In genomic region chr3:42043116-42043796, GRCh38 we compare ENCODE assay signal across 8 cellular contexts. TPM values are rescaled to one million over a fixed set of nuclear protein-coding genes. Genes with fewer than 3 reads are reported as not detected.
DNase-seq lines count a peak whose midpoint lies in the region; ATAC-seq and TF ChIP-seq lines count a peak whose summit lies in the region.

No MANE protein-coding gene starts in this region.

- CTCF ChIA-PET in SK-N-SH (lab: Yijun Ruan, JAX): interaction anchor here (0.9 to 3.2 kb wide), 4 partner anchors 16 to 148 kb away, joined by 3 to 18 read pairs (median 4); no protein-coding TSS in a partner anchor

- no peak for TF ChIP-seq CTCF in SK-N-SH (IDR thresholded peaks at IDR 0.05)
- no peak for TF ChIP-seq CTCF in GM20000 (IDR thresholded peaks at IDR 0.05; ENCODE audit: extremely low read depth, missing control alignments)

- peak; percentile 79 for DNase-seq in HT1080 (ENCODE audit: low read depth)
- peak; percentile 88 for DNase-seq in SK-N-SH
- peak; percentile 69 for DNase-seq in iPS DF 4.7 (ENCODE audit: extremely low read depth, low spot score)
- DNase-seq in SIG-M5 treated with dmso at 0.1 percent for 504 hours (lab: John Stamatoyannopoulos, UW; ENCODE audit: unreplicated experiment): no peak
- DNase-seq in GM20000 (ENCODE audit: low spot score): no peak

- H3K27me3 ChIP-seq in SK-N-SH (ENCODE audit: insufficient read depth): no peaks in the 10 kb centered on the region

- no peaks in the 10 kb centered on the region for H3K9me3 ChIP-seq in SK-N-SH

- peak overlapping the region; percentile 71 for H3K4me2 ChIP-seq in SK-N-SH

- no peaks in the 10 kb centered on the region for H3K36me3 ChIP-seq in SK-N-SH (replicated peaks in 1 of 2; ENCODE audit: control insufficient read depth in 1 of 2, insufficient read depth in 2 of 2, low read length in 1 of 2)

- peak overlapping the region; percentile 72 for H3K9ac ChIP-seq in SK-N-SH

- H4K20me1 ChIP-seq in SK-N-SH (ENCODE audit: insufficient read depth): no peaks in the 10 kb centered on the region

- peaks cover 47% of the 10 kb centered on the region for H3K79me2 ChIP-seq in SK-N-SH (ENCODE audit: insufficient read depth)

- no peak for ATAC-seq in HG03039 (IDR thresholded peaks at IDR 0.05; ENCODE audit: unreplicated experiment)
- ATAC-seq in GM21528 (IDR thresholded peaks at IDR 0.05; ENCODE audit: low FRiP score, unreplicated experiment): no peak

- peaks cover 35% of the 10 kb centered on the region for H3F3A ChIP-seq in SK-N-SH (replicated peaks; ENCODE audit: insufficient read depth)

- no peaks in the 10 kb centered on the region for H3K9me2 ChIP-seq in SK-N-SH

- H3K4me1 ChIP-seq in SK-N-SH (ENCODE audit: control insufficient read depth in 1 of 2, insufficient read depth in 2 of 2, low read depth in 1 of 2, low read length in 1 of 2): peaks cover 19 to 25% of the 10 kb centered on the region in 2 experiments

- H3K4me3 ChIP-seq in SK-N-SH (ENCODE audit: low read depth in 2 of 2, low read length in 1 of 2): peak overlapping the region in 1 of 2 experiments; percentile 10; a peak in 3 of 4 replicates
- no peak overlapping the region for H3K4me3 ChIP-seq in skin epidermis

- peak overlapping the region; percentile 92 to 97 for H3K27ac ChIP-seq in SK-N-SH (ENCODE audit: low read depth in 2 of 2, low read length in 1 of 2)
- peak overlapping the region in 11 of 21 experiments; percentile 1 to 61 (median 36) for H3K27ac ChIP-seq in skin epidermis

- no peak for TF ChIP-seq RAD21 in SK-N-SH (IDR thresholded peaks at IDR 0.05; ENCODE audit: low read length)

- WGBS in SK-N-SH (ENCODE audit: low lambda C conversion rate): 6% methylated on average over 9 of the region's 9 CpGs

- no peak; a peak in 1 of 4 replicates for TF ChIP-seq EP300 in SK-N-SH (IDR thresholded peaks at IDR 0.05; ENCODE audit: borderline replicate concordance in 1 of 2, low read depth in 1 of 2, low read length in 1 of 2)

- POLR2A ChIA-PET in SK-N-SH (lab: Yijun Ruan, JAX): interaction anchor here (0.6 to 0.9 kb wide), 2 partner anchors 18 to 78 kb away, joined by 3 to 4 read pairs; no protein-coding TSS in a partner anchor

- H2AFZ ChIP-seq in SK-N-SH (ENCODE audit: low read depth): no peak overlapping the region

TF ChIP-seq in SK-N-SH, 30 proteins besides CTCF, POLR2A, EP300 and RAD21:
- no peak for TF ChIP-seq JUND (IDR thresholded peaks at IDR 0.05)
- peak; percentile 71 for TF ChIP-seq CHD2 (IDR thresholded peaks at IDR 0.05; ENCODE audit: low read length, partially characterized antibody)
- no peak for TF ChIP-seq USF1 (IDR thresholded peaks at IDR 0.05; ENCODE audit: borderline replicate concordance, low read depth)
- TF ChIP-seq, protein P1, sequence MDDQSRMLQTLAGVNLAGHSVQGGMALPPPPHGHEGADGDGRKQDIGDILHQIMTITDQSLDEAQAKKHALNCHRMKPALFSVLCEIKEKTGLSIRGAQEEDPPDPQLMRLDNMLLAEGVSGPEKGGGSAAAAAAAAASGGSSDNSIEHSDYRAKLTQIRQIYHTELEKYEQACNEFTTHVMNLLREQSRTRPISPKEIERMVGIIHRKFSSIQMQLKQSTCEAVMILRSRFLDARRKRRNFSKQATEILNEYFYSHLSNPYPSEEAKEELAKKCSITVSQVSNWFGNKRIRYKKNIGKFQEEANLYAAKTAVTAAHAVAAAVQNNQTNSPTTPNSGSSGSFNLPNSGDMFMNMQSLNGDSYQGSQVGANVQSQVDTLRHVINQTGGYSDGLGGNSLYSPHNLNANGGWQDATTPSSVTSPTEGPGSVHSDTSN (IDR thresholded peaks at IDR 0.05): no peak
- TF ChIP-seq GATA2 (CRISPR knock-in tag; IDR thresholded peaks at IDR 0.05): no peak
- TF ChIP-seq, protein P2, sequence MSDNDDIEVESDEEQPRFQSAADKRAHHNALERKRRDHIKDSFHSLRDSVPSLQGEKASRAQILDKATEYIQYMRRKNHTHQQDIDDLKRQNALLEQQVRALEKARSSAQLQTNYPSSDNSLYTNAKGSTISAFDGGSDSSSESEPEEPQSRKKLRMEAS (IDR thresholded peaks at IDR 0.05; ENCODE audit: low read depth): no peak
- TF ChIP-seq, protein P3, sequence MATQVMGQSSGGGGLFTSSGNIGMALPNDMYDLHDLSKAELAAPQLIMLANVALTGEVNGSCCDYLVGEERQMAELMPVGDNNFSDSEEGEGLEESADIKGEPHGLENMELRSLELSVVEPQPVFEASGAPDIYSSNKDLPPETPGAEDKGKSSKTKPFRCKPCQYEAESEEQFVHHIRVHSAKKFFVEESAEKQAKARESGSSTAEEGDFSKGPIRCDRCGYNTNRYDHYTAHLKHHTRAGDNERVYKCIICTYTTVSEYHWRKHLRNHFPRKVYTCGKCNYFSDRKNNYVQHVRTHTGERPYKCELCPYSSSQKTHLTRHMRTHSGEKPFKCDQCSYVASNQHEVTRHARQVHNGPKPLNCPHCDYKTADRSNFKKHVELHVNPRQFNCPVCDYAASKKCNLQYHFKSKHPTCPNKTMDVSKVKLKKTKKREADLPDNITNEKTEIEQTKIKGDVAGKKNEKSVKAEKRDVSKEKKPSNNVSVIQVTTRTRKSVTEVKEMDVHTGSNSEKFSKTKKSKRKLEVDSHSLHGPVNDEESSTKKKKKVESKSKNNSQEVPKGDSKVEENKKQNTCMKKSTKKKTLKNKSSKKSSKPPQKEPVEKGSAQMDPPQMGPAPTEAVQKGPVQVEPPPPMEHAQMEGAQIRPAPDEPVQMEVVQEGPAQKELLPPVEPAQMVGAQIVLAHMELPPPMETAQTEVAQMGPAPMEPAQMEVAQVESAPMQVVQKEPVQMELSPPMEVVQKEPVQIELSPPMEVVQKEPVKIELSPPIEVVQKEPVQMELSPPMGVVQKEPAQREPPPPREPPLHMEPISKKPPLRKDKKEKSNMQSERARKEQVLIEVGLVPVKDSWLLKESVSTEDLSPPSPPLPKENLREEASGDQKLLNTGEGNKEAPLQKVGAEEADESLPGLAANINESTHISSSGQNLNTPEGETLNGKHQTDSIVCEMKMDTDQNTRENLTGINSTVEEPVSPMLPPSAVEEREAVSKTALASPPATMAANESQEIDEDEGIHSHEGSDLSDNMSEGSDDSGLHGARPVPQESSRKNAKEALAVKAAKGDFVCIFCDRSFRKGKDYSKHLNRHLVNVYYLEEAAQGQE (IDR thresholded peaks at IDR 0.05; ENCODE audit: low read depth, low read length): no peak; the same call in 1 of the 2 replicates
- peak; percentile 66 for TF ChIP-seq RCOR1 (IDR thresholded peaks at IDR 0.05; ENCODE audit: low read length)
- TF ChIP-seq SMC3 (IDR thresholded peaks at IDR 0.05; ENCODE audit: low read depth, low read length): no peak
- TF ChIP-seq FOSL2 (IDR thresholded peaks at IDR 0.05; ENCODE audit: borderline replicate concordance, low read depth): no peak
- peak; percentile 94 for TF ChIP-seq RXRA (IDR thresholded peaks at IDR 0.05; ENCODE audit: borderline replicate concordance, low read depth)
- TF ChIP-seq SIN3A (IDR thresholded peaks at IDR 0.05; ENCODE audit: borderline replicate concordance, low read depth, low read length): no peak
- peak; percentile 72 for TF ChIP-seq TCF12 (IDR thresholded peaks at IDR 0.05)
- TF ChIP-seq FOXJ3 (CRISPR knock-in tag; IDR thresholded peaks at IDR 0.05): no peak; the same call in 1 of the 2 replicates
- 0 out of 2 replicates have a peak, but pooled peaks have one; percentile 17 for TF ChIP-seq POLR2AphosphoS5 (IDR thresholded peaks at IDR 0.05; ENCODE audit: low read depth, low read length)
- TF ChIP-seq YY1 (IDR thresholded peaks at IDR 0.05; ENCODE audit: low read depth): no peak
- TF ChIP-seq GABPA (IDR thresholded peaks at IDR 0.05; ENCODE audit: low read depth): no peak
- TF ChIP-seq ELF1 (IDR thresholded peaks at IDR 0.05): no peak
- peak; percentile 89 for TF ChIP-seq NFIC (IDR thresholded peaks at IDR 0.05; ENCODE audit: borderline replicate concordance)

RNA-seq across cellular contexts. Expression of gene TRAK1, which starts 47.9 kb away (rescaled TPM):
- 21.7 and 29.4 TPM in 2 replicates for total RNA-seq in HT1080 (2014; rRNA removed; shearing (Covaris generic))
- polyA plus RNA-seq in HT1080 (2015; cell fraction: cytosol; rRNA removed): 23.4 and 27.8 TPM in 2 replicates
- 29.1 and 32.7 TPM in 2 replicates for polyA plus RNA-seq in HT1080 (2015; cell fraction: nucleus; rRNA removed)
- polyA plus RNA-seq in SK-N-SH (2012; rRNA removed): 11.5 and 12.5 TPM in 2 replicates
- polyA plus RNA-seq in SK-N-SH (2012; cell fraction: cytosol; rRNA removed): 10.7 and 13.8 TPM in 2 replicates
- 12.5 and 13.9 TPM in 2 replicates for polyA plus RNA-seq in SK-N-SH (2012; cell fraction: nucleus; rRNA removed)

Comparison
In these comparisons a context has a peak if more than half of its experiments do, and no peak if none do; other contexts are left out.
1. DNase-seq: peak in HT1080 (single experiment), SK-N-SH (single experiment) and iPS DF 4.7 (single experiment); none in SIG-M5 treated with dmso at 0.1 percent for 504 hours (single experiment) and GM20000 (single experiment).